Comparison of ENCODE assay signal across 37 cellular contexts in the genomic region with DNA sequence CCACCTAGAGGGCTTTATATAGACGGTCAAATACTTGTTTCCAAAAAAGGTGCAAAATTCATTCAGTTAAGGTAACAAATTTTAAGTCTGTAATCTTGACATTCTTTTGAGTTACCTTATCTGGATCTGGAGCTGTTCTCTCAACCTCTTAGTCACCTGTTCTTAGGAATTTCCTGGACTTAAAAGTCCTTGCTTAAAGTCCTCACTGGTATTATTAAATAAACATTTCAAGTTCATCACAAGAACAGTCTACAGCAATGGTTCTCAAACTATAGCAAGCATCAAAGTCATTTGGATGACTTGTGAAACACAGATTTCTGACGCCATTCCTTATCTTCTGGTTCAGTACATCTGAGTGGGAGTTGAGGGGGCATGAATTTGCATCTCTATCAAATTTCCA.
"Had no signal": no experiment of that assay in that cellular context is flagged by ENCODE, and none has a peak within 500 bp of the region (broad histone marks: within the 10 kb centered on the region; RNA-seq: fewer than 3 reads in every experiment).

No MANE protein-coding gene starts in this region.

- H3K27me3 ChIP-seq: ascending aorta, cardiac muscle cell had no signal

- H3K4me3 Mint-ChIP-seq: activated CD4-positive, alpha-beta memory T cell treated with anti-CD3 and anti-CD28 coated beads, Interleukin-2, amount 10 ng/mL, durations not matched to agents 7 days and 5 days; activated CD4-positive, alpha-beta T cell treated with anti-CD3 and anti-CD28 coated beads for 36 hours; activated CD4-positive, alpha-beta T cell treated with anti-CD3 and anti-CD28 coated beads, Interleukin-2, amount 10 ng/mL, durations not matched to agents 7 days and 5 days; activated CD8-positive, alpha-beta T cell treated with anti-CD3 and anti-CD28 coated beads, Interleukin-2, amount 10 ng/mL, durations not matched to agents 7 days and 5 days; activated naive CD4-positive, alpha-beta T cell treated with anti-CD3 and anti-CD28 coated beads, Interleukin-2, amount 10 ng/mL, durations not matched to agents 7 days and 5 days; activated naive CD4-positive, alpha-beta T cell treated with anti-CD3 and anti-CD28 coated beads, Interleukin-2, amount 50 U/mL, for 24 hours; activated naive CD8-positive, alpha-beta T cell; activated naive CD8-positive, alpha-beta T cell treated with anti-CD3 and anti-CD28 coated beads, Interleukin-2, amount 10 ng/mL, durations not matched to agents 7 days and 5 days; activated naive CD8-positive, alpha-beta T cell treated with anti-CD3 and anti-CD28 coated beads, Interleukin-2, amount 50 U/mL, for 24 hours; brain; central memory CD8-positive, alpha-beta T cell; T-cell; T-helper 2 cell treated with Interferon-gamma antibody and Interleukin-4, amounts not matched to agents 5 μg/mL and 100 μg/mL, for 36 hours; WTC11 had no signal

- H3K27ac ChIP-seq: ascending aorta, cardiac muscle cell, WERI-Rb-1 had no signal

- H3K4me1 ChIP-seq: ascending aorta had no signal

- H3K27me3 Mint-ChIP-seq: activated naive CD4-positive, alpha-beta T cell treated with anti-CD3 and anti-CD28 coated beads, Interleukin-2, amount 10 ng/mL, durations not matched to agents 7 days and 5 days; activated naive CD8-positive, alpha-beta T cell; brain; central memory CD8-positive, alpha-beta T cell had no signal

- H3K9me3 Mint-ChIP-seq: activated CD4-positive, alpha-beta memory T cell treated with anti-CD3 and anti-CD28 coated beads, Interleukin-2, amount 10 ng/mL, durations not matched to agents 7 days and 5 days; activated CD4-positive, alpha-beta T cell treated with anti-CD3 and anti-CD28 coated beads, Interleukin-2, amount 10 ng/mL, durations not matched to agents 7 days and 5 days; activated naive CD4-positive, alpha-beta T cell treated with anti-CD3 and anti-CD28 coated beads, Interleukin-2, amount 10 ng/mL, durations not matched to agents 7 days and 5 days; activated naive CD4-positive, alpha-beta T cell treated with anti-CD3 and anti-CD28 coated beads, Interleukin-2, amount 50 U/mL, for 24 hours; activated naive CD8-positive, alpha-beta T cell treated with anti-CD3 and anti-CD28 coated beads, Interleukin-2, amount 10 ng/mL, durations not matched to agents 7 days and 5 days; activated naive CD8-positive, alpha-beta T cell treated with anti-CD3 and anti-CD28 coated beads, Interleukin-2, amount 50 U/mL, for 24 hours; activated T-helper 2 cell treated with anti-CD3 and anti-CD28 coated beads, Interferon-gamma antibody, Interleukin-2, Interleukin-4, amounts not matched to agents 10 μg/mL and 5 μg/mL and 100 μg/mL, durations not matched to agents 14 hours and 24 hours and 36 hours; brain; central memory CD8-positive, alpha-beta T cell; T-helper 2 cell treated with Interferon-gamma antibody and Interleukin-4, amounts not matched to agents 5 μg/mL and 100 μg/mL, for 36 hours had no signal

- H3K4me1 Mint-ChIP-seq: activated naive CD4-positive, alpha-beta T cell treated with anti-CD3 and anti-CD28 coated beads, Interleukin-2, amount 50 U/mL, for 24 hours; activated naive CD8-positive, alpha-beta T cell treated with anti-CD3 and anti-CD28 coated beads, Interleukin-2, amount 50 U/mL, for 24 hours had no signal

- H3K36me3 Mint-ChIP-seq: activated naive CD4-positive, alpha-beta T cell treated with anti-CD3 and anti-CD28 coated beads, Interleukin-2, amount 10 ng/mL, durations not matched to agents 7 days and 5 days; activated naive CD4-positive, alpha-beta T cell treated with anti-CD3 and anti-CD28 coated beads, Interleukin-2, amount 50 U/mL, for 24 hours; activated naive CD8-positive, alpha-beta T cell; activated naive CD8-positive, alpha-beta T cell treated with anti-CD3 and anti-CD28 coated beads, Interleukin-2, amount 10 ng/mL, durations not matched to agents 7 days and 5 days; brain; T-cell; WTC11 had no signal

- H3K4me3 ChIP-seq: ascending aorta, cardiac muscle cell had no signal

- H3K36me3 ChIP-seq: ascending aorta, cardiac muscle cell, WERI-Rb-1 had no signal

- H3K9me3 ChIP-seq: ascending aorta had no signal

- DNase-seq: activated CD4-positive, alpha-beta memory T cell treated with anti-CD3 and anti-CD28 coated beads, Interleukin-2, amount 10 ng/mL, durations not matched to agents 7 days and 5 days; activated CD4-positive, alpha-beta T cell treated with anti-CD3 and anti-CD28 coated beads for 1 hour; activated CD4-positive, alpha-beta T cell treated with anti-CD3 and anti-CD28 coated beads for 36 hours; activated CD4-positive, alpha-beta T cell treated with anti-CD3 and anti-CD28 coated beads for 48 hours; activated CD4-positive, alpha-beta T cell treated with anti-CD3 and anti-CD28 coated beads, Interleukin-2, amount 10 ng/mL, durations not matched to agents 7 days and 5 days; activated CD4-positive, alpha-beta T cell treated with anti-CD3 and anti-CD28 coated beads, Interleukin-2, amount 50 U/mL, for 48 hours; activated CD4-positive, CD25-positive, alpha-beta regulatory T cell; activated CD8-positive, alpha-beta memory T cell treated with anti-CD3 and anti-CD28 coated beads for 24 hours; activated CD8-positive, alpha-beta memory T cell treated with anti-CD3 and anti-CD28 coated beads, Interleukin-2, amount 50 U/mL, for 4 hours; activated CD8-positive, alpha-beta T cell treated with anti-CD3 and anti-CD28 coated beads, Interleukin-2, amount 10 ng/mL, durations not matched to agents 7 days and 5 days; activated effector memory CD4-positive, alpha-beta T cell treated with Interleukin-2 at 50 U/mL for 16 hours; activated gamma-delta T cell; activated naive CD4-positive, alpha-beta T cell treated with anti-CD3 and anti-CD28 coated beads, Interleukin-2, amount 10 ng/mL, durations not matched to agents 7 days and 5 days; activated naive CD4-positive, alpha-beta T cell treated with Interleukin-2 at 50 U/mL for 16 hours; activated naive CD8-positive, alpha-beta T cell treated with anti-CD3 and anti-CD28 coated beads, Interleukin-2, amount 10 ng/mL, durations not matched to agents 7 days and 5 days; activated naive CD8-positive, alpha-beta T cell treated with anti-CD3 and anti-CD28 coated beads, Interleukin-2, amount 50 U/mL, for 24 hours; activated T-cell treated with anti-CD3 and anti-CD28 coated beads for 4 hours; activated T-cell treated with anti-CD3 and anti-CD28 coated beads, Interleukin-2, amount 50 U/mL, for 1 hour; activated T-cell treated with anti-CD3 and anti-CD28 coated beads, Interleukin-2, amount 50 U/mL, for 48 hours; amygdala; anterior cingulate cortex; caudate nucleus; cerebellar nuclear complex; T-cell; T-helper 2 cell; T-helper 9 cell; WERI-Rb-1 had no signal

- ATAC-seq: activated CD4-positive, alpha-beta T cell treated with anti-CD3 and anti-CD28 coated beads for 36 hours; activated CD4-positive, CD25-positive, alpha-beta regulatory T cell treated with anti-CD3 and anti-CD28 coated beads, Interleukin-2, amount 50 U/mL, for 24 hours; activated CD8-positive, alpha-beta T cell treated with anti-CD3 and anti-CD28 coated beads, Interleukin-2, amount 10 ng/mL, durations not matched to agents 7 days and 5 days; activated naive CD8-positive, alpha-beta T cell treated with anti-CD3 and anti-CD28 coated beads, Interleukin-2, amount 50 U/mL, for 24 hours; T-cell had no signal

- H3K27ac Mint-ChIP-seq: activated CD4-positive, alpha-beta memory T cell treated with anti-CD3 and anti-CD28 coated beads, Interleukin-2, amount 10 ng/mL, durations not matched to agents 7 days and 5 days; activated CD4-positive, alpha-beta T cell treated with anti-CD3 and anti-CD28 coated beads for 36 hours; activated CD4-positive, alpha-beta T cell treated with anti-CD3 and anti-CD28 coated beads, Interleukin-2, amount 10 ng/mL, durations not matched to agents 7 days and 5 days; activated CD8-positive, alpha-beta T cell treated with anti-CD3 and anti-CD28 coated beads, Interleukin-2, amount 10 ng/mL, durations not matched to agents 7 days and 5 days; activated naive CD4-positive, alpha-beta T cell treated with anti-CD3 and anti-CD28 coated beads, Interleukin-2, amount 10 ng/mL, durations not matched to agents 7 days and 5 days; activated naive CD4-positive, alpha-beta T cell treated with anti-CD3 and anti-CD28 coated beads, Interleukin-2, amount 50 U/mL, for 24 hours; activated naive CD8-positive, alpha-beta T cell; activated naive CD8-positive, alpha-beta T cell treated with anti-CD3 and anti-CD28 coated beads, Interleukin-2, amount 10 ng/mL, durations not matched to agents 7 days and 5 days; activated naive CD8-positive, alpha-beta T cell treated with anti-CD3 and anti-CD28 coated beads, Interleukin-2, amount 50 U/mL, for 24 hours; activated T-helper 2 cell treated with anti-CD3 and anti-CD28 coated beads, Interferon-gamma antibody, Interleukin-2, Interleukin-4, amounts not matched to agents 10 μg/mL and 5 μg/mL and 100 μg/mL, durations not matched to agents 14 hours and 24 hours and 36 hours; brain; T-cell; T-helper 2 cell treated with Interferon-gamma antibody and Interleukin-4, amounts not matched to agents 5 μg/mL and 100 μg/mL, for 36 hours; WTC11 had no signal
